Comparison of ENCODE assay signal across 1 cellular context in the genomic region with DNA sequence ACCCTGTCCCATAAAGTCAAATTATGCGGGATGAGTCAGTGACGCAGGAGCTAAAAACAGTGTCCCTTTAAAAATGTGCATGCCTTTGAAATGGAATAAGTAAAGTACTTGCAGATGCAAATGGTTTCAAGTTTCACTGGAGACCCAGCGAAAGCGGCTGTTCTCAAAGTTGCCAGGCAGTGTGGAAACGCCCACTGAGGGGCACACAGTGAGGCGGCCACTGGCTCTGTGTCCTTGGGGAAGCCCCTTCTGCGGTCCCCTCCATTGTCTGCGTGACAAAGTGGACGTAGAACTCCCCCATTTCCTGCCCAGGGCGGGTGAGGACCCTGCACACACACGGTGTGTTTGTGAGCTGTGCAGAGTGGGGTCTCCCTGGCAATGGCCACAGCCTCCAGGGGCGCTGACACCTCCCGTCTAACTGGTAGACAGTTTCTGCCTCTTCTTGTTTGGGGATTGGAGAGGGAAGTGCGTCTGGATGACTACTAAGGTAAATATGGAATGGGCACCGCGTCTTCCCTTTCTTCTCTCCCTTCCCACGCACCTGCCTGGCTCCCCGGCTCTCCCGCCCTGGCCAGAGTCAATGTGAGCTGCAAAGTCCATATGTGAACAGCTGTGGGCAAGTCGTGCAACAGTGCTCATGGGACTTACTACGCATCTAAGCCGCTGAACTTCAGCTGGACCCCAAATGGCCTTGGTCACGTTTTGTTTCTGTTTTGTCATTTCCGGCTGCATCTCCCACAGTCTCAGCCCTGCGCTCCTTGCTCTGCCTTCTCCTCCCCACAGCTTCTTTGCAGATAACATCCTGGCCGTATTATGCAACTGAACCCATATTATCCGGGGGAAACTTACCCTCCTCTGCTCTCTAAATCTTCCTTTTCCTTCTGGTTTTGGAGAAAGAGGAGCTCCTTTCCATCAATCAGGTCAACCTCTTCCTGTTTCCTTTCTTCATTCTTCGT.
A peak's percentile ranks its signal among the peaks of the same experiment; 100 is the strongest.
TF ChIP-seq lines count a peak whose summit lies in the region.

No MANE protein-coding gene starts in this region.

TF ChIP-seq in IMR-90, 13 proteins besides CTCF, POLR2A, EP300 and RAD21:
- TF ChIP-seq MAZ (IDR thresholded peaks at IDR 0.05; ENCODE audit: borderline replicate concordance, low read depth, low read length) (peak; percentile 33; the same call in 1 of the 2 replicates), NFE2L2 (IDR thresholded peaks at IDR 0.05; ENCODE audit: low read depth, low read length) (peak; percentile 5; the same call in 1 of the 2 replicates), BHLHE40 (IDR thresholded peaks at IDR 0.05; ENCODE audit: low read depth, low read length) (peak; percentile 94), RCOR1 (IDR thresholded peaks at IDR 0.05; ENCODE audit: insufficient replicate concordance, low read length) (no peak), CEBPB (IDR thresholded peaks at IDR 0.05; ENCODE audit: low read depth, low read length) (peak; percentile 56; the same call in 1 of the 2 replicates), CHD1 (IDR thresholded peaks at IDR 0.05; ENCODE audit: low read depth, low read length) (no peak), SMC3 (IDR thresholded peaks at IDR 0.05; ENCODE audit: low read depth, low read length) (no peak)
- TF ChIP-seq, protein P1, sequence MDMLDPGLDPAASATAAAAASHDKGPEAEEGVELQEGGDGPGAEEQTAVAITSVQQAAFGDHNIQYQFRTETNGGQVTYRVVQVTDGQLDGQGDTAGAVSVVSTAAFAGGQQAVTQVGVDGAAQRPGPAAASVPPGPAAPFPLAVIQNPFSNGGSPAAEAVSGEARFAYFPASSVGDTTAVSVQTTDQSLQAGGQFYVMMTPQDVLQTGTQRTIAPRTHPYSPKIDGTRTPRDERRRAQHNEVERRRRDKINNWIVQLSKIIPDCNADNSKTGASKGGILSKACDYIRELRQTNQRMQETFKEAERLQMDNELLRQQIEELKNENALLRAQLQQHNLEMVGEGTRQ (IDR thresholded peaks at IDR 0.05; ENCODE audit: low read depth, low read length): no peak
